Comparison of ENCODE assay signal across 16 cellular contexts in genomic region chr17:35234315-35234714, GRCh38. TPM values are rescaled to one million over a fixed set of nuclear protein-coding genes. Genes with fewer than 3 reads are reported as not detected.
"Had no signal": no experiment of that assay in that cellular context is flagged by ENCODE, and none has a peak within 500 bp of the region (broad histone marks: within the 10 kb centered on the region; RNA-seq: fewer than 3 reads in every experiment).

No MANE protein-coding gene starts in this region.

RNA-seq across cellular contexts. Expression of gene SLC35G3, which starts 40.1 kb away (rescaled TPM):
- total RNA-seq: activated CD4-positive, alpha-beta memory T cell treated with anti-CD3 and anti-CD28 coated beads, Interleukin-2, amount 10 ng/mL, durations not matched to agents 7 days and 5 days; activated CD4-positive, alpha-beta T cell treated with anti-CD3 and anti-CD28 coated beads for 36 hours; activated CD4-positive, alpha-beta T cell treated with anti-CD3 and anti-CD28 coated beads, Interleukin-2, amount 10 ng/mL, durations not matched to agents 7 days and 5 days; activated CD8-positive, alpha-beta memory T cell treated with anti-CD3 and anti-CD28 coated beads for 36 hours; activated naive CD8-positive, alpha-beta T cell treated with anti-CD3 and anti-CD28 coated beads for 36 hours; activated T-cell treated with anti-CD3 and anti-CD28 coated beads, Interleukin-2, amount 50 U/mL, for 4 hours; activated T-cell treated with anti-CD3 and anti-CD28 coated beads, Interleukin-2, amount 50 U/mL, for 72 hours; activated T-helper 2 cell treated with anti-CD3 and anti-CD28 coated beads, Interferon-gamma antibody, Interleukin-2, Interleukin-4, amounts not matched to agents 10 μg/mL and 5 μg/mL and 100 μg/mL, durations not matched to agents 14 hours and 24 hours and 36 hours; ascending aorta; bronchial epithelial cell; cardiac muscle cell; chondrocyte; T-helper 1 cell treated with Interleukin-12 subunit alpha and Interleukin-12 subunit beta and Interleukin-4 antibody, amounts not matched to agents 30 ng/mL and 1 ng/mL, for 36 hours; T-helper 2 cell treated with Interferon-gamma antibody and Interleukin-4, amounts not matched to agents 100 ng/mL and 5 ng/mL, for 36 hours; WTC11 had no signal
- polyA plus RNA-seq: adipose tissue had no signal
